23 cellular contexts compared by ENCODE assay signal in genomic region chr20:12737497-12737896, GRCh38.
"Had no signal": no experiment of that assay in that cellular context is flagged by ENCODE, and none has a peak within 500 bp of the region (broad histone marks: within the 10 kb centered on the region; RNA-seq: fewer than 3 reads in every experiment).

No MANE protein-coding gene starts in this region.

- H3K4me1 ChIP-seq: gastrocnemius medialis, psoas muscle, right lobe of liver, tibial nerve, upper lobe of left lung had no signal

- ATAC-seq: esophagus mucosa; natural killer cell; psoas muscle; right lobe of liver; stimulated activated naive B cell treated with anti-CD40 and anti-IgM and Interleukin-4, amounts not matched to agents 10 μg/mL and 1 μg/mL and 100 μg/mL, for 72 hours had no signal

- H3K27ac ChIP-seq: epithelial cell of prostate, hepatocyte, ovary, psoas muscle, right lobe of liver, tibial nerve, upper lobe of left lung had no signal

- H3K4me3 ChIP-seq: gastrocnemius medialis, hepatocyte, lung, ovary, psoas muscle, right lobe of liver, tibial nerve, upper lobe of left lung had no signal

- H3K36me3 ChIP-seq: gastrocnemius medialis, ovary, right lobe of liver, tibial nerve, upper lobe of left lung had no signal

- H3K27me3 ChIP-seq: gastrocnemius medialis, hepatocyte, ovary, right lobe of liver, tibial nerve, upper lobe of left lung had no signal

- DNase-seq: cerebellar nuclear complex; effector CD8-positive, alpha-beta T cell; endodermal cell; foreskin fibroblast; gastrocnemius medialis; head of caudate nucleus; kidney; natural killer cell; occipital lobe; ovary; posterior cingulate gyrus; psoas muscle; right lobe of liver; small intestine; stimulated activated CD4-positive, alpha-beta T cell treated with anti-CD3 and anti-CD28 coated beads, Interleukin-15, amount 100 ng/mL, for 24 hours; stimulated activated CD4-positive, alpha-beta T cell treated with anti-CD3 and anti-CD28 coated beads, Interleukin-2, amount 100 ng/mL, for 48 hours; stimulated activated naive B cell treated with anti-CD40 and anti-IgM and Interleukin-4, amounts not matched to agents 10 μg/mL and 1 μg/mL and 100 μg/mL, for 72 hours; upper lobe of left lung had no signal

- H3K9me3 ChIP-seq: gastrocnemius medialis, ovary, psoas muscle, right lobe of liver, tibial nerve, upper lobe of left lung had no signal
